In the genomic region with DNA sequence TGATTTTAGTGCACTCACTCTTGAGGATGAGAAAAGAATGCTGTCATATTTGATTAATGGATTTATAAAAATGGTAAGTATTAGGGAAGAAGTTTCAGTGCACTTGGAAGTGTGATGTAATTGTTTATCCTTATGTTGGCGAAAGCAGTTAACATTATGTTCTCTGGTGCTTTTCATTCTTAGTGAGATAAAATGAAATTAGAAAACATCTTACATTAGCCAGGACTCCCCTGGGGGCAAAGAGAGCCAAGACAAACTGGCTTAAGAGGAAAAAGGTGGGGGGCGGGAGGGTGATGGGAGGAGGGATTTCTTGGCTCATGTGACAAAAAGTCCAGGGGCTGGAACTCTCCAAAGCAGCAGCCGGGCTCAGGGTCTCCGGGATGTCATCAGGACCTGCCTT, we compare ENCODE assay signal across 1 cellular context.
TF ChIP-seq lines count a peak whose summit lies in the region.

No MANE protein-coding gene starts in this region.

TF ChIP-seq in HEK293, 187 proteins besides CTCF, POLR2A, EP300 and RAD21 (continued from another document):
- 0 out of 2 replicates have a peak, but pooled peaks have one; percentile 17 for TF ChIP-seq FEZF1 (tag by site-specific recombination; IDR thresholded peaks at IDR 0.05)
- no peak for TF ChIP-seq ZNF555 (tag by site-specific recombination; conservative IDR thresholded peaks at IDR 0.05)
- no peak for TF ChIP-seq ZNF664 (tag by site-specific recombination; IDR thresholded peaks at IDR 0.05)
- TF ChIP-seq ZEB2 (tag by site-specific recombination; IDR thresholded peaks at IDR 0.05) = peak; percentile 53; the same call in 1 of the 2 replicates
- peak; percentile 61; the same call in 1 of the 2 replicates for TF ChIP-seq ZNF843 (tag by site-specific recombination; IDR thresholded peaks at IDR 0.05)
- peak; percentile 48; the same call in 1 of the 2 replicates for TF ChIP-seq ZNF629 (tag by site-specific recombination; IDR thresholded peaks at IDR 0.05)
- TF ChIP-seq PATZ1 (tag by site-specific recombination; IDR thresholded peaks at IDR 0.05) = peak; percentile 30; the same call in 1 of the 2 replicates
- 0 out of 2 replicates have a peak, but pooled peaks have one; percentile 29 for TF ChIP-seq ZNF324 (tag by site-specific recombination; IDR thresholded peaks at IDR 0.05)
- TF ChIP-seq ZNF398 (tag by site-specific recombination; IDR thresholded peaks at IDR 0.05) = peak; percentile 46; the same call in 1 of the 2 replicates
- TF ChIP-seq GLIS1 (tag by site-specific recombination; IDR thresholded peaks at IDR 0.05) = peak; percentile 50; the same call in 1 of the 2 replicates
- 0 out of 2 replicates have a peak, but pooled peaks have one; percentile 19 for TF ChIP-seq KLF10 (tag by site-specific recombination; IDR thresholded peaks at IDR 0.05)
- TF ChIP-seq ZNF768 (tag by site-specific recombination; IDR thresholded peaks at IDR 0.05) = no peak
- TF ChIP-seq ZNF747 (tag by site-specific recombination; IDR thresholded peaks at IDR 0.05) = no peak
- TF ChIP-seq, protein P1, sequence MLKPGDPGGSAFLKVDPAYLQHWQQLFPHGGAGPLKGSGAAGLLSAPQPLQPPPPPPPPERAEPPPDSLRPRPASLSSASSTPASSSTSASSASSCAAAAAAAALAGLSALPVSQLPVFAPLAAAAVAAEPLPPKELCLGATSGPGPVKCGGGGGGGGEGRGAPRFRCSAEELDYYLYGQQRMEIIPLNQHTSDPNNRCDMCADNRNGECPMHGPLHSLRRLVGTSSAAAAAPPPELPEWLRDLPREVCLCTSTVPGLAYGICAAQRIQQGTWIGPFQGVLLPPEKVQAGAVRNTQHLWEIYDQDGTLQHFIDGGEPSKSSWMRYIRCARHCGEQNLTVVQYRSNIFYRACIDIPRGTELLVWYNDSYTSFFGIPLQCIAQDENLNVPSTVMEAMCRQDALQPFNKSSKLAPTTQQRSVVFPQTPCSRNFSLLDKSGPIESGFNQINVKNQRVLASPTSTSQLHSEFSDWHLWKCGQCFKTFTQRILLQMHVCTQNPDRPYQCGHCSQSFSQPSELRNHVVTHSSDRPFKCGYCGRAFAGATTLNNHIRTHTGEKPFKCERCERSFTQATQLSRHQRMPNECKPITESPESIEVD (tag by site-specific recombination; IDR thresholded peaks at IDR 0.05) = peak; percentile 91
- no peak for TF ChIP-seq ZNF514 (tag by site-specific recombination; IDR thresholded peaks at IDR 0.05)
- TF ChIP-seq ZNF837 (tag by site-specific recombination; IDR thresholded peaks at IDR 0.05) = no peak
- TF ChIP-seq ZBTB17 (tag by site-specific recombination; IDR thresholded peaks at IDR 0.05) = peak; percentile 30; the same call in 1 of the 2 replicates
- TF ChIP-seq OSR2 (tag by site-specific recombination; IDR thresholded peaks at IDR 0.05) = peak; percentile 71
- TF ChIP-seq, protein P2, sequence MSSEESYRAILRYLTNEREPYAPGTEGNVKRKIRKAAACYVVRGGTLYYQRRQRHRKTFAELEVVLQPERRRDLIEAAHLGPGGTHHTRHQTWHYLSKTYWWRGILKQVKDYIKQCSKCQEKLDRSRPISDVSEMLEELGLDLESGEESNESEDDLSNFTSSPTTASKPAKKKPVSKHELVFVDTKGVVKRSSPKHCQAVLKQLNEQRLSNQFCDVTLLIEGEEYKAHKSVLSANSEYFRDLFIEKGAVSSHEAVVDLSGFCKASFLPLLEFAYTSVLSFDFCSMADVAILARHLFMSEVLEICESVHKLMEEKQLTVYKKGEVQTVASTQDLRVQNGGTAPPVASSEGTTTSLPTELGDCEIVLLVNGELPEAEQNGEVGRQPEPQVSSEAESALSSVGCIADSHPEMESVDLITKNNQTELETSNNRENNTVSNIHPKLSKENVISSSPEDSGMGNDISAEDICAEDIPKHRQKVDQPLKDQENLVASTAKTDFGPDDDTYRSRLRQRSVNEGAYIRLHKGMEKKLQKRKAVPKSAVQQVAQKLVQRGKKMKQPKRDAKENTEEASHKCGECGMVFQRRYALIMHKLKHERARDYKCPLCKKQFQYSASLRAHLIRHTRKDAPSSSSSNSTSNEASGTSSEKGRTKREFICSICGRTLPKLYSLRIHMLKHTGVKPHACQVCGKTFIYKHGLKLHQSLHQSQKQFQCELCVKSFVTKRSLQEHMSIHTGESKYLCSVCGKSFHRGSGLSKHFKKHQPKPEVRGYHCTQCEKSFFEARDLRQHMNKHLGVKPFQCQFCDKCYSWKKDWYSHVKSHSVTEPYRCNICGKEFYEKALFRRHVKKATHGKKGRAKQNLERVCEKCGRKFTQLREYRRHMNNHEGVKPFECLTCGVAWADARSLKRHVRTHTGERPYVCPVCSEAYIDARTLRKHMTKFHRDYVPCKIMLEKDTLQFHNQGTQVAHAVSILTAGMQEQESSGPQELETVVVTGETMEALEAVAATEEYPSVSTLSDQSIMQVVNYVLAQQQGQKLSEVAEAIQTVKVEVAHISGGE (tag by site-specific recombination; conservative IDR thresholded peaks at IDR 0.05; ENCODE audit: low read depth) = no peak
